11 cellular contexts compared by ENCODE assay signal in genomic region chr3:156665296-156665695, GRCh38. TPM values are rescaled to one million over a fixed set of nuclear protein-coding genes. Genes with fewer than 3 reads are reported as not detected.
A peak's percentile ranks its signal among the peaks of the same experiment; 100 is the strongest.
DNase-seq lines count a peak whose midpoint lies in the region; ATAC-seq and TF ChIP-seq lines count a peak whose summit lies in the region.
"Had no signal": no experiment of that assay in that cellular context is flagged by ENCODE, and none has a peak within 500 bp of the region (broad histone marks: within the 10 kb centered on the region; RNA-seq: fewer than 3 reads in every experiment).

No MANE protein-coding gene starts in this region.

- no peak for DNase-seq in activated naive CD8-positive, alpha-beta T cell treated with anti-CD3 and anti-CD28 coated beads for 36 hours
- no peak for DNase-seq in natural killer cell
- DNase-seq in NCI-H146 (lab: John Stamatoyannopoulos, UW), result no peak
- DNase-seq in activated CD4-positive, CD25-positive, alpha-beta regulatory T cell treated with anti-CD3 and anti-CD28 coated beads, Interleukin-2, amount 50 U/mL, for 72 hours, result no peak
- DNase-seq in H4 (ENCODE audit: low spot score), result no peak
- DNase-seq: activated CD4-positive, alpha-beta T cell treated with anti-CD3 and anti-CD28 coated beads, Interleukin-2, amount 50 U/mL, for 4 hours; cerebellar nuclear complex; KBM-7; pancreas had no signal

- peaks cover 45% of the 10 kb centered on the region for H3K4me1 Mint-ChIP-seq in activated naive CD8-positive, alpha-beta T cell treated with anti-CD3 and anti-CD28 coated beads for 36 hours
- H3K4me1 Mint-ChIP-seq in natural killer cell, result peaks cover 54 to 62% of the 10 kb centered on the region in 2 donors

- no peak for TF ChIP-seq CTCF in natural killer cell (IDR thresholded peaks at IDR 0.05)

- no peaks in the 10 kb centered on the region for H3K27me3 Mint-ChIP-seq in activated naive CD8-positive, alpha-beta T cell treated with anti-CD3 and anti-CD28 coated beads for 36 hours
- no peaks in the 10 kb centered on the region for H3K27me3 Mint-ChIP-seq in natural killer cell (ENCODE audit: low read depth in 2 of 2)

- no peaks in the 10 kb centered on the region for H3K9me3 Mint-ChIP-seq in activated naive CD8-positive, alpha-beta T cell treated with anti-CD3 and anti-CD28 coated beads for 36 hours
- H3K9me3 Mint-ChIP-seq in natural killer cell, result peaks cover 0 to 3% of the 10 kb centered on the region in 2 donors

- intact Hi-C loops in natural killer cell (cut with micrococcal nuclease), result no loop called here

- ATAC-seq in GM18520 (IDR thresholded peaks at IDR 0.05; ENCODE audit: unreplicated experiment), result peak; percentile 2
- peak; percentile 0 for ATAC-seq in HG03159 (IDR thresholded peaks at IDR 0.05; ENCODE audit: unreplicated experiment)
- ATAC-seq in natural killer cell, result no peak

- H3K4me3 Mint-ChIP-seq in activated naive CD8-positive, alpha-beta T cell treated with anti-CD3 and anti-CD28 coated beads for 36 hours, result no peak overlapping the region
- peak overlapping the region; percentile 90 for H3K4me3 Mint-ChIP-seq in natural killer cell

- peak overlapping the region; percentile 72 for H3K27ac Mint-ChIP-seq in activated naive CD8-positive, alpha-beta T cell treated with anti-CD3 and anti-CD28 coated beads for 36 hours
- peak overlapping the region; percentile 83 to 90 for H3K27ac Mint-ChIP-seq in natural killer cell

- H3K36me3 Mint-ChIP-seq in activated naive CD8-positive, alpha-beta T cell treated with anti-CD3 and anti-CD28 coated beads for 36 hours, result no peaks in the 10 kb centered on the region
- no peaks in the 10 kb centered on the region for H3K36me3 Mint-ChIP-seq in natural killer cell

RNA-seq across cellular contexts. Expression of gene TIPARP, which starts 9.1 kb away (rescaled TPM):
- 10 to 100 TPM; 26.9 to 27.0 TPM for total RNA-seq in activated naive CD8-positive, alpha-beta T cell treated with anti-CD3 and anti-CD28 coated beads for 36 hours
- total RNA-seq in natural killer cell, result 100 to 1,000 TPM; 129 to 249 (median 147) TPM
- total RNA-seq in H4 (2014; rRNA removed; shearing (Covaris generic)), result 43.2 and 45.4 TPM in 2 replicates

Comparison
In these comparisons a context has a peak if more than half of its experiments do, and no peak if none do; other contexts are left out.
1. ATAC-seq: peak in GM18520 (single experiment) and HG03159 (single experiment); none in natural killer cell (0 of 3).